ENCODE assay signal across 4 cellular contexts in the genomic region with DNA sequence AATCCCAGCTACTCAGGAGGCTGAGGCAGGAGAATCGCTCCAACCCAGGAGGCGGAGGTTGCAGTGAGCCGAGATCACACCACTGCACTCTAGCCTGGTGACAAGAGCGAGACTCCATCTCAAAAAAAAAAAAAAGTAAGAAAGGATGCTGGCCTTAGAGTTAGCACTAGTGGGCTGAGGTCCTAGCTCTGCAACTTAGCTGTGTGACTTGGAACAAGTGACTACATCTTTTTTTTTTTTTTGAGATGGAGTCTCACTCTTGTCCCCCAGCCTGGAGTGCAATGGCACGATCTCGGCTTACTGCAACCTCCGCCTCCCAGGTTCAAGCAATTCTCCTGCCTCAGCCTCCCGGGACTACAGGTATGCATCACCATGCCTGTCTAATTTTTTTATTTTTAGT. TPM values are rescaled to one million over a fixed set of nuclear protein-coding genes. Genes with fewer than 3 reads are reported as not detected.
"Had no signal": no experiment of that assay in that cellular context is flagged by ENCODE, and none has a peak within 500 bp of the region (broad histone marks: within the 10 kb centered on the region; RNA-seq: fewer than 3 reads in every experiment).

No MANE protein-coding gene starts in this region.

RNA-seq across cellular contexts. Expression of a gene that starts 26.7 kb away (rescaled TPM):
- polyA plus RNA-seq: IgD-negative memory B cell had no signal

RNA-seq across cellular contexts. Expression of a gene that starts 33.5 kb away (rescaled TPM):
- total RNA-seq: HT-29, HT1080, IMR-90 had no signal
- polyA plus RNA-seq: IgD-negative memory B cell, IMR-90 had no signal
